ENCODE assay signal across 1 cellular context in the genomic region with DNA sequence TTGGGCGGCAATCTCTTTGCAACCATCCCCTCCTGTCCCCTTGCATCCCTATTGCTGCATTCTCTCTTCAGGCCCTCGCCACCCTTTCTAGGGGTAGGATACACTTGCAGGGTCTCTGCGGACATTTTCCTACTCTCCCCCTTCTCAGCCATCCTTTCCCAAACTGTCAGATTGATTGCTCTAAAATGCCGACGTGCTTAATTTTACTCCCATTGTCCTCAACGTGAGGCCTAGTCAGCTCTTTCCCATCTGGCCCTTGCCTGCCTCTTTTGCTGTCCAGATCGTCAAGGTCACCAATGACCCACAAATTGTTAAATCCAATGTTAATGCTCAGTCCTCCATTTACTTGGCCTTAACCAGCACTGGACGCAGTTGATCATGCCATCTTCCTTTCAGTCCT.
TF ChIP-seq lines count a peak whose summit lies in the region.

No MANE protein-coding gene starts in this region.

TF ChIP-seq in HepG2, 621 proteins besides CTCF, POLR2A, EP300 and RAD21 (continued from another document):
- TF ChIP-seq, protein P1, sequence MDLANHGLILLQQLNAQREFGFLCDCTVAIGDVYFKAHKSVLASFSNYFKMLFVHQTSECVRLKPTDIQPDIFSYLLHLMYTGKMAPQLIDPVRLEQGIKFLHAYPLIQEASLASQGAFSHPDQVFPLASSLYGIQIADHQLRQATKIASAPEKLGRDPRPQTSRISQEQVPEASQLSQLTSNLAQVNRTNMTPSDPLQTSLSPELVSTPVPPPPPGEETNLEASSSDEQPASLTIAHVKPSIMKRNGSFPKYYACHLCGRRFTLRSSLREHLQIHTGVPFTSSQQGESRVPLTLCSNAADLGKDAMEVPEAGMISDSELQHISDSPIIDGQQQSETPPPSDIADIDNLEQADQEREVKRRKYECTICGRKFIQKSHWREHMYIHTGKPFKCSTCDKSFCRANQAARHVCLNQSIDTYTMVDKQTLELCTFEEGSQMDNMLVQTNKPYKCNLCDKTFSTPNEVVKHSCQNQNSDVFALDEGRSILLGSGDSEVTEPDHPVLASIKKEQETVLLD (CRISPR knock-in tag; IDR thresholded peaks at IDR 0.05; ENCODE audit: low read depth) = no peak
